In genomic region chr11:31139479-31139878, GRCh38 we compare ENCODE assay signal across 28 cellular contexts.
"Had no signal": no experiment of that assay in that cellular context is flagged by ENCODE, and none has a peak within 500 bp of the region (broad histone marks: within the 10 kb centered on the region; RNA-seq: fewer than 3 reads in every experiment).

No MANE protein-coding gene starts in this region.

- H3K27me3 Mint-ChIP-seq: stimulated activated memory B cell treated with anti-CD40 and anti-IgM and Interleukin-4, amounts not matched to agents 10 μg/mL and 1 μg/mL and 100 μg/mL, for 72 hours; type B pancreatic cell had no signal

- H2AFZ ChIP-seq: neural progenitor cell, parathyroid adenoma had no signal

- H3K4me1 Mint-ChIP-seq: immature natural killer cell; naive thymus-derived CD8-positive, alpha-beta T cell; nephron; stimulated activated memory B cell treated with anti-CD40 and anti-IgM and Interleukin-4, amounts not matched to agents 10 μg/mL and 1 μg/mL and 100 μg/mL, for 72 hours; stimulated activated naive CD8-positive, alpha-beta T cell treated with anti-CD3 and anti-CD28 coated beads, Interleukin-15, amount 100 ng/mL, for 72 hours had no signal

- H3K4me1 ChIP-seq: left lung, lower lobe of right lung, parathyroid adenoma, right atrium auricular region, right lobe of liver, tibial nerve, uterus had no signal

- H3K27ac ChIP-seq: left lung, lower lobe of right lung, neural progenitor cell, neutrophil, parathyroid adenoma, right atrium auricular region, right lobe of liver, tibial nerve, uterus had no signal

- H3K27ac Mint-ChIP-seq: immature natural killer cell; naive thymus-derived CD8-positive, alpha-beta T cell; nephron; neural progenitor cell; stimulated activated memory B cell treated with anti-CD40 and anti-IgM and Interleukin-4, amounts not matched to agents 10 μg/mL and 1 μg/mL and 100 μg/mL, for 72 hours; stimulated activated naive CD8-positive, alpha-beta T cell treated with anti-CD3 and anti-CD28 coated beads, Interleukin-15, amount 100 ng/mL, for 72 hours; type B pancreatic cell had no signal

- H3K79me2 ChIP-seq: parathyroid adenoma had no signal

- H3K4me3 Mint-ChIP-seq: immature natural killer cell; naive thymus-derived CD8-positive, alpha-beta T cell; nephron; neural progenitor cell; stimulated activated memory B cell treated with anti-CD40 and anti-IgM and Interleukin-4, amounts not matched to agents 10 μg/mL and 1 μg/mL and 100 μg/mL, for 72 hours; stimulated activated naive CD8-positive, alpha-beta T cell treated with anti-CD3 and anti-CD28 coated beads, Interleukin-15, amount 100 ng/mL, for 72 hours; type B pancreatic cell had no signal

- DNase-seq: hypothalamus; immature natural killer cell; kidney; left colon; left lung; lower lobe of right lung; mammary epithelial cell; mesenchymal stem cell; naive thymus-derived CD8-positive, alpha-beta T cell; occipital lobe; right lobe of liver; stimulated activated CD4-positive, alpha-beta T cell treated with anti-CD3 and anti-CD28 coated beads, Interleukin-1b, Interleukin-23, amount 100 ng/mL, for 48 hours; stimulated activated CD4-positive, alpha-beta T cell treated with anti-CD3 and anti-CD28 coated beads, Interleukin-2, amount 100 ng/mL, for 48 hours; stimulated activated CD4-positive, alpha-beta T cell treated with anti-CD3 and anti-CD28 coated beads, Interleukin-4, amount 100 ng/mL, for 4 hours; stimulated activated CD8-positive, alpha-beta memory T cell treated with anti-CD3 and anti-CD28 coated beads, Interleukin-4, amount 100 ng/mL, for 48 hours; stimulated activated naive CD4-positive, alpha-beta T cell treated with Interleukin-2 at 50 U/mL for 16 hours; stimulated activated naive CD8-positive, alpha-beta T cell treated with anti-CD3 and anti-CD28 coated beads, Interleukin-15, amount 100 ng/mL, for 72 hours; substantia nigra; uterus had no signal

- H3K36me3 ChIP-seq: left lung, lower lobe of right lung, neural progenitor cell, neutrophil, right atrium auricular region, right lobe of liver, tibial nerve, uterus had no signal

- H3K9ac ChIP-seq: neural progenitor cell, parathyroid adenoma had no signal

- H3K4me3 ChIP-seq: left lung, lower lobe of right lung, neural progenitor cell, right atrium auricular region, right lobe of liver, smooth muscle cell, tibial nerve, uterus had no signal

- ATAC-seq: left colon; left lung; lower lobe of right lung; naive thymus-derived CD8-positive, alpha-beta T cell; right lobe of liver; stimulated activated memory B cell treated with anti-CD40 and anti-IgM and Interleukin-4, amounts not matched to agents 10 μg/mL and 1 μg/mL and 100 μg/mL, for 72 hours; stimulated activated naive CD8-positive, alpha-beta T cell treated with anti-CD3 and anti-CD28 coated beads, Interleukin-15, amount 100 ng/mL, for 72 hours had no signal

- H3K9me3 Mint-ChIP-seq: naive thymus-derived CD8-positive, alpha-beta T cell; nephron; stimulated activated memory B cell treated with anti-CD40 and anti-IgM and Interleukin-4, amounts not matched to agents 10 μg/mL and 1 μg/mL and 100 μg/mL, for 72 hours; stimulated activated naive CD8-positive, alpha-beta T cell treated with anti-CD3 and anti-CD28 coated beads, Interleukin-15, amount 100 ng/mL, for 72 hours; type B pancreatic cell had no signal

- H3K36me3 Mint-ChIP-seq: immature natural killer cell; stimulated activated memory B cell treated with anti-CD40 and anti-IgM and Interleukin-4, amounts not matched to agents 10 μg/mL and 1 μg/mL and 100 μg/mL, for 72 hours; type B pancreatic cell had no signal

- H3K4me2 ChIP-seq: neural progenitor cell, smooth muscle cell had no signal

- H3K27me3 ChIP-seq: left lung, neural progenitor cell, neutrophil, right atrium auricular region, right lobe of liver, tibial nerve, uterus had no signal

- H3K9me3 ChIP-seq: left lung, lower lobe of right lung, neutrophil, right atrium auricular region, right lobe of liver, tibial nerve, uterus had no signal
